Comparison of ENCODE assay signal across 1 cellular context in the genomic region with DNA sequence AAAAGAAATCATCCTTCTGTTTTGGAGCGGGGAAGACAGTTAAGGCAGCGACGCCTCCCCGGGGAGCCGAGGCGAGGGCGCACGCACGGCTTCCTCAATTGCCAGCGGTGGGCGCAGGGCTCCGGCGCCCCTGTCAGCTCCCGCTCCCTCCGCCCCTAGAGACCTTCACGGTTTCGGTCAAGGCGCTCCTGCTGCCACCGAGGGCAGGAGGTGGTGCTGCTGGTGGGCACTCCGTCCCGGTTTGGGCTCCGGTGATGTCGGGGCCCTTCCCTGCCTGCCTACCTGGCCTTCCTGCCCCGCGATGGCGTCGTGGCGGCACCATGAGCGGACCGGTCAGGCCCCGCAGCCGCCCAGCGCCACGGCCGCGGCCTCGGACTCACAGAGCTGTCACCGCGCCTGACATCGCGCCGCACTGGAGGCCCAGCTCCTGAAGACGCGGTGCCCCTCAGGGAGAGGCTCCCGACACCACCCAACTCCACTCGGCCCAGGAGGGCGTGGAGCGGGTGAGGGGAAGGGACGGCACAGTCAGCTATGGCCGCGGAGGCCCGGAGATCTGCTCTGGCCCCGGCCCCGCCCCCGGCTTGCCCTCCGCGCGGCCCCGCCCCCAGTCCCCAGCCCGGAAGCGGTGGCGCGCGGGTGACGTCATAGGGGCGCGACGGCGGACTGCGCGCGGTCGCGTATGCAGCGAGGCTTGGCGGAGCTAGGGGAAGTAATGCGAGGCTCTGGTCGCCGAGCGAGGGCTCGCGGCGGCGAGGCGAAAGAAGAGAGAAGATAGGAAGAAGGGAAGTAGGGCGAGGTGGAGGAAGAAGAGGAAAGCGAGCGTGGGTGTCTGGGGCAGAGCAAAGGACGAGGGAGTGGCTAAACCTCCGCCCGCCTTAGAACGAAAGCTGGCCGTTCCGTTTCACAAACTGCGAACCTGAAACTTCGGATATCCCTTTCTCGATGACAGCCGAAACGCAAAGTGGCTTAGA.
A peak's percentile ranks its signal among the peaks of the same experiment; 100 is the strongest.
TF ChIP-seq lines count a peak whose summit lies in the region.

A gene with protein sequence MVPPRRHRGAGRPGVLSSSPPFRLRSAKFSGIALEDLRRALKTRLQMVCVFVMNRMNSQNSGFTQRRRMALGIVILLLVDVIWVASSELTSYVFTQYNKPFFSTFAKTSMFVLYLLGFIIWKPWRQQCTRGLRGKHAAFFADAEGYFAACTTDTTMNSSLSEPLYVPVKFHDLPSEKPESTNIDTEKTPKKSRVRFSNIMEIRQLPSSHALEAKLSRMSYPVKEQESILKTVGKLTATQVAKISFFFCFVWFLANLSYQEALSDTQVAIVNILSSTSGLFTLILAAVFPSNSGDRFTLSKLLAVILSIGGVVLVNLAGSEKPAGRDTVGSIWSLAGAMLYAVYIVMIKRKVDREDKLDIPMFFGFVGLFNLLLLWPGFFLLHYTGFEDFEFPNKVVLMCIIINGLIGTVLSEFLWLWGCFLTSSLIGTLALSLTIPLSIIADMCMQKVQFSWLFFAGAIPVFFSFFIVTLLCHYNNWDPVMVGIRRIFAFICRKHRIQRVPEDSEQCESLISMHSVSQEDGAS (minus strand): TSS at position 555 of the 971 bp plus-strand sequence. CDS start 233 bp downstream, at position 322.

TF ChIP-seq in K562, 482 proteins besides CTCF, POLR2A, EP300 and RAD21 (continued from another document and continues in another):
- TF ChIP-seq DMBX1 (CRISPR knock-in tag; IDR thresholded peaks at IDR 0.05; ENCODE audit: borderline replicate concordance) (no peak), ZNF282 (CRISPR knock-in tag; IDR thresholded peaks at IDR 0.05) (no peak), TAF9B (IDR thresholded peaks at IDR 0.05; ENCODE audit: partially characterized antibody) (peak; percentile 78), FOS (IDR thresholded peaks at IDR 0.05; ENCODE audit: extremely low read depth, insufficient read length) (no peak), POLR3G (IDR thresholded peaks at IDR 0.05; ENCODE audit: extremely low read depth, insufficient read length, insufficient replicate concordance) (no peak), KDM4B (IDR thresholded peaks at IDR 0.05; ENCODE audit: borderline replicate concordance in 2 of 2, low read depth in 1 of 2) (peak in 1 of 2 experiments; percentile 76; a peak in 2 of 4 replicates), ZNF830 (CRISPR knock-in tag; IDR thresholded peaks at IDR 0.05) (no peak), GTF2E2 (tag; IDR thresholded peaks at IDR 0.05) (peak; percentile 90), HIVEP1 (CRISPR knock-in tag; IDR thresholded peaks at IDR 0.05) (no peak), SMARCB1 (IDR thresholded peaks at IDR 0.05; ENCODE audit: insufficient read length, low read depth) (no peak), ZSCAN29 (IDR thresholded peaks at IDR 0.05) (no peak), GATAD2A (IDR thresholded peaks at IDR 0.05) (0 out of 2 replicates have a peak, but pooled peaks have one; percentile 78), CCAR2 (IDR thresholded peaks at IDR 0.05; ENCODE audit: low read depth, low read length) (no peak), ZBTB1 (CRISPR knock-in tag; IDR thresholded peaks at IDR 0.05; ENCODE audit: borderline replicate concordance, low read depth) (no peak), ILK (tag; IDR thresholded peaks at IDR 0.05; ENCODE audit: borderline replicate concordance, low read depth) (no peak), BRCA1 (IDR thresholded peaks at IDR 0.05) (no peak), BRCA1 (CRISPR knock-in tag; IDR thresholded peaks at IDR 0.05) (no peak), CBFB (CRISPR knock-in tag; IDR thresholded peaks at IDR 0.05) (0 out of 2 replicates have a peak, but pooled peaks have one; percentile 57), SMARCA4 (IDR thresholded peaks at IDR 0.05) (peak; percentile 65), HCFC1 (IDR thresholded peaks at IDR 0.05; ENCODE audit: low read depth, low read length) (peak; percentile 82), SIX5 (IDR thresholded peaks at IDR 0.05; ENCODE audit: borderline replicate concordance in 1 of 2, insufficient read depth in 1 of 2, low read depth in 1 of 2, low read length in 2 of 2) (peak in 1 of 2 experiments; percentile 33; a peak in 1 of 4 replicates), XRCC5 (IDR thresholded peaks at IDR 0.05; ENCODE audit: low read depth, low read length) (no peak), ILF3 (IDR thresholded peaks at IDR 0.05; ENCODE audit: borderline replicate concordance) (no peak), XRCC4 (IDR thresholded peaks at IDR 0.05; ENCODE audit: extremely low read depth, insufficient read depth, insufficient read length) (no peak), RBM17 (IDR thresholded peaks at IDR 0.05; ENCODE audit: borderline replicate concordance, low read depth, low read length) (no peak), NONO (IDR thresholded peaks at IDR 0.05; ENCODE audit: low read depth in 2 of 2, low read length in 1 of 2) (peak in 1 of 2 experiments; percentile 66; a peak in 1 of 4 replicates), CEBPB (tag; IDR thresholded peaks at IDR 0.05) (no peak), BRF1 (IDR thresholded peaks at IDR 0.05; ENCODE audit: borderline replicate concordance, extremely low read depth, insufficient read length) (no peak), ZFPM2 (CRISPR knock-in tag; IDR thresholded peaks at IDR 0.05) (no peak), MYBL2 (IDR thresholded peaks at IDR 0.05; ENCODE audit: low read depth) (no peak), MYBL2 (CRISPR knock-in tag; IDR thresholded peaks at IDR 0.05; ENCODE audit: borderline replicate concordance) (no peak), C11orf30 (IDR thresholded peaks at IDR 0.05; ENCODE audit: low read depth) (peak; percentile 90), TFAM (CRISPR knock-in tag; conservative IDR thresholded peaks at IDR 0.05) (no peak), RBM14 (IDR thresholded peaks at IDR 0.05; ENCODE audit: borderline replicate concordance, insufficient read depth, low read depth, low read length) (no peak), FOXA1 (IDR thresholded peaks at IDR 0.05; ENCODE audit: borderline replicate concordance) (no peak), CSDE1 (IDR thresholded peaks at IDR 0.05) (peak in 1 of 2 experiments; percentile 68; a peak in 1 of 4 replicates), NFRKB (IDR thresholded peaks at IDR 0.05; ENCODE audit: low read depth) (peak; percentile 65; the same call in 1 of the 2 replicates), ATF7 (IDR thresholded peaks at IDR 0.05) (peak; percentile 97), ZNF133 (CRISPR knock-in tag; IDR thresholded peaks at IDR 0.05) (no peak), CBX2 (IDR thresholded peaks at IDR 0.05; ENCODE audit: insufficient read depth, low read length, poor library complexity, severe bottlenecking) (no peak), ZNF583 (CRISPR knock-in tag; IDR thresholded peaks at IDR 0.05) (no peak), ZNF778 (CRISPR knock-in tag; IDR thresholded peaks at IDR 0.05) (no peak)
- TF ChIP-seq, protein P1, sequence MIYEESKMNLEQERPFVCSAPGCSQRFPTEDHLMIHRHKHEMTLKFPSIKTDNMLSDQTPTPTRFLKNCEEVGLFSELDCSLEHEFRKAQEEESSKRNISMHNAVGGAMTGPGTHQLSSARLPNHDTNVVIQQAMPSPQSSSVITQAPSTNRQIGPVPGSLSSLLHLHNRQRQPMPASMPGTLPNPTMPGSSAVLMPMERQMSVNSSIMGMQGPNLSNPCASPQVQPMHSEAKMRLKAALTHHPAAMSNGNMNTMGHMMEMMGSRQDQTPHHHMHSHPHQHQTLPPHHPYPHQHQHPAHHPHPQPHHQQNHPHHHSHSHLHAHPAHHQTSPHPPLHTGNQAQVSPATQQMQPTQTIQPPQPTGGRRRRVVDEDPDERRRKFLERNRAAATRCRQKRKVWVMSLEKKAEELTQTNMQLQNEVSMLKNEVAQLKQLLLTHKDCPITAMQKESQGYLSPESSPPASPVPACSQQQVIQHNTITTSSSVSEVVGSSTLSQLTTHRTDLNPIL (CRISPR knock-in tag; IDR thresholded peaks at IDR 0.05), result no peak
- TF ChIP-seq, protein P2, sequence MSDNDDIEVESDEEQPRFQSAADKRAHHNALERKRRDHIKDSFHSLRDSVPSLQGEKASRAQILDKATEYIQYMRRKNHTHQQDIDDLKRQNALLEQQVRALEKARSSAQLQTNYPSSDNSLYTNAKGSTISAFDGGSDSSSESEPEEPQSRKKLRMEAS (CRISPR knock-in tag; IDR thresholded peaks at IDR 0.05), result peak; percentile 70
- TF ChIP-seq, protein P3, sequence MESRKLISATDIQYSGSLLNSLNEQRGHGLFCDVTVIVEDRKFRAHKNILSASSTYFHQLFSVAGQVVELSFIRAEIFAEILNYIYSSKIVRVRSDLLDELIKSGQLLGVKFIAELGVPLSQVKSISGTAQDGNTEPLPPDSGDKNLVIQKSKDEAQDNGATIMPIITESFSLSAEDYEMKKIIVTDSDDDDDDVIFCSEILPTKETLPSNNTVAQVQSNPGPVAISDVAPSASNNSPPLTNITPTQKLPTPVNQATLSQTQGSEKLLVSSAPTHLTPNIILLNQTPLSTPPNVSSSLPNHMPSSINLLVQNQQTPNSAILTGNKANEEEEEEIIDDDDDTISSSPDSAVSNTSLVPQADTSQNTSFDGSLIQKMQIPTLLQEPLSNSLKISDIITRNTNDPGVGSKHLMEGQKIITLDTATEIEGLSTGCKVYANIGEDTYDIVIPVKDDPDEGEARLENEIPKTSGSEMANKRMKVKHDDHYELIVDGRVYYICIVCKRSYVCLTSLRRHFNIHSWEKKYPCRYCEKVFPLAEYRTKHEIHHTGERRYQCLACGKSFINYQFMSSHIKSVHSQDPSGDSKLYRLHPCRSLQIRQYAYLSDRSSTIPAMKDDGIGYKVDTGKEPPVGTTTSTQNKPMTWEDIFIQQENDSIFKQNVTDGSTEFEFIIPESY (CRISPR knock-in tag; IDR thresholded peaks at IDR 0.05), result peak; percentile 71
- TF ChIP-seq, protein P4, sequence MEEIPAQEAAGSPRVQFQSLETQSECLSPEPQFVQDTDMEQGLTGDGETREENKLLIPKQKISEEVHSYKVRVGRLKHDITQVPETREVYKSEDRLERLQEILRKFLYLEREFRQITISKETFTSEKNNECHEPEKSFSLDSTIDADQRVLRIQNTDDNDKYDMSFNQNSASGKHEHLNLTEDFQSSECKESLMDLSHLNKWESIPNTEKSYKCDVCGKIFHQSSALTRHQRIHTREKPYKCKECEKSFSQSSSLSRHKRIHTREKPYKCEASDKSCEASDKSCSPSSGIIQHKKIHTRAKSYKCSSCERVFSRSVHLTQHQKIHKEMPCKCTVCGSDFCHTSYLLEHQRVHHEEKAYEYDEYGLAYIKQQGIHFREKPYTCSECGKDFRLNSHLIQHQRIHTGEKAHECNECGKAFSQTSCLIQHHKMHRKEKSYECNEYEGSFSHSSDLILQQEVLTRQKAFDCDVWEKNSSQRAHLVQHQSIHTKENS (CRISPR knock-in tag; IDR thresholded peaks at IDR 0.05), result no peak
- TF ChIP-seq, protein P5, sequence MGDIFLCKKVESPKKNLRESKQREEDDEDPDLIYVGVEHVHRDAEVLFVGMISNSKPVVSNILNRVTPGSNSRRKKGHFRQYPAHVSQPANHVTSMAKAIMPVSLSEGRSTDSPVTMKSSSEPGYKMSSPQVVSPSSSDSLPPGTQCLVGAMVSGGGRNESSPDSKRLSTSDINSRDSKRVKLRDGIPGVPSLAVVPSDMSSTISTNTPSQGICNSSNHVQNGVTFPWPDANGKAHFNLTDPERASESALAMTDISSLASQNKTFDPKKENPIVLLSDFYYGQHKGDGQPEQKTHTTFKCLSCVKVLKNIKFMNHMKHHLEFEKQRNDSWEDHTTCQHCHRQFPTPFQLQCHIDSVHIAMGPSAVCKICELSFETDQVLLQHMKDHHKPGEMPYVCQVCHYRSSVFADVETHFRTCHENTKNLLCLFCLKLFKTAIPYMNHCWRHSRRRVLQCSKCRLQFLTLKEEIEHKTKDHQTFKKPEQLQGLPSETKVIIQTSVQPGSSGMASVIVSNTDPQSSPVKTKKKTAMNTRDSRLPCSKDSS (IDR thresholded peaks at IDR 0.05; ENCODE audit: low read depth, partially characterized antibody), result no peak
- TF ChIP-seq, protein P6, sequence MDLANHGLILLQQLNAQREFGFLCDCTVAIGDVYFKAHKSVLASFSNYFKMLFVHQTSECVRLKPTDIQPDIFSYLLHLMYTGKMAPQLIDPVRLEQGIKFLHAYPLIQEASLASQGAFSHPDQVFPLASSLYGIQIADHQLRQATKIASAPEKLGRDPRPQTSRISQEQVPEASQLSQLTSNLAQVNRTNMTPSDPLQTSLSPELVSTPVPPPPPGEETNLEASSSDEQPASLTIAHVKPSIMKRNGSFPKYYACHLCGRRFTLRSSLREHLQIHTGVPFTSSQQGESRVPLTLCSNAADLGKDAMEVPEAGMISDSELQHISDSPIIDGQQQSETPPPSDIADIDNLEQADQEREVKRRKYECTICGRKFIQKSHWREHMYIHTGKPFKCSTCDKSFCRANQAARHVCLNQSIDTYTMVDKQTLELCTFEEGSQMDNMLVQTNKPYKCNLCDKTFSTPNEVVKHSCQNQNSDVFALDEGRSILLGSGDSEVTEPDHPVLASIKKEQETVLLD (IDR thresholded peaks at IDR 0.05), result 0 out of 2 replicates have a peak, but pooled peaks have one; percentile 12
- TF ChIP-seq, protein P7, sequence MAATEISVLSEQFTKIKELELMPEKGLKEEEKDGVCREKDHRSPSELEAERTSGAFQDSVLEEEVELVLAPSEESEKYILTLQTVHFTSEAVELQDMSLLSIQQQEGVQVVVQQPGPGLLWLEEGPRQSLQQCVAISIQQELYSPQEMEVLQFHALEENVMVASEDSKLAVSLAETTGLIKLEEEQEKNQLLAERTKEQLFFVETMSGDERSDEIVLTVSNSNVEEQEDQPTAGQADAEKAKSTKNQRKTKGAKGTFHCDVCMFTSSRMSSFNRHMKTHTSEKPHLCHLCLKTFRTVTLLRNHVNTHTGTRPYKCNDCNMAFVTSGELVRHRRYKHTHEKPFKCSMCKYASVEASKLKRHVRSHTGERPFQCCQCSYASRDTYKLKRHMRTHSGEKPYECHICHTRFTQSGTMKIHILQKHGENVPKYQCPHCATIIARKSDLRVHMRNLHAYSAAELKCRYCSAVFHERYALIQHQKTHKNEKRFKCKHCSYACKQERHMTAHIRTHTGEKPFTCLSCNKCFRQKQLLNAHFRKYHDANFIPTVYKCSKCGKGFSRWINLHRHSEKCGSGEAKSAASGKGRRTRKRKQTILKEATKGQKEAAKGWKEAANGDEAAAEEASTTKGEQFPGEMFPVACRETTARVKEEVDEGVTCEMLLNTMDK (IDR thresholded peaks at IDR 0.05; ENCODE audit: borderline replicate concordance, insufficient read depth, low read depth, low read length, poor library complexity, severe bottlenecking), result no peak
- TF ChIP-seq, protein P8, sequence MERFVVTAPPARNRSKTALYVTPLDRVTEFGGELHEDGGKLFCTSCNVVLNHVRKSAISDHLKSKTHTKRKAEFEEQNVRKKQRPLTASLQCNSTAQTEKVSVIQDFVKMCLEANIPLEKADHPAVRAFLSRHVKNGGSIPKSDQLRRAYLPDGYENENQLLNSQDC (CRISPR knock-in tag; IDR thresholded peaks at IDR 0.05), result no peak
- TF ChIP-seq, protein P9, sequence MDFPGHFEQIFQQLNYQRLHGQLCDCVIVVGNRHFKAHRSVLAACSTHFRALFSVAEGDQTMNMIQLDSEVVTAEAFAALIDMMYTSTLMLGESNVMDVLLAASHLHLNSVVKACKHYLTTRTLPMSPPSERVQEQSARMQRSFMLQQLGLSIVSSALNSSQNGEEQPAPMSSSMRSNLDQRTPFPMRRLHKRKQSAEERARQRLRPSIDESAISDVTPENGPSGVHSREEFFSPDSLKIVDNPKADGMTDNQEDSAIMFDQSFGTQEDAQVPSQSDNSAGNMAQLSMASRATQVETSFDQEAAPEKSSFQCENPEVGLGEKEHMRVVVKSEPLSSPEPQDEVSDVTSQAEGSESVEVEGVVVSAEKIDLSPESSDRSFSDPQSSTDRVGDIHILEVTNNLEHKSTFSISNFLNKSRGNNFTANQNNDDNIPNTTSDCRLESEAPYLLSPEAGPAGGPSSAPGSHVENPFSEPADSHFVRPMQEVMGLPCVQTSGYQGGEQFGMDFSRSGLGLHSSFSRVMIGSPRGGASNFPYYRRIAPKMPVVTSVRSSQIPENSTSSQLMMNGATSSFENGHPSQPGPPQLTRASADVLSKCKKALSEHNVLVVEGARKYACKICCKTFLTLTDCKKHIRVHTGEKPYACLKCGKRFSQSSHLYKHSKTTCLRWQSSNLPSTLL (IDR thresholded peaks at IDR 0.05), result no peak
